In genomic region chr5:91311697-91312501, GRCh38 we compare ENCODE assay signal across 9 cellular contexts.
A peak's percentile ranks its signal among the peaks of the same experiment; 100 is the strongest.
DNase-seq lines count a peak whose midpoint lies in the region; ATAC-seq and TF ChIP-seq lines count a peak whose summit lies in the region.
"Had no signal": no experiment of that assay in that cellular context is flagged by ENCODE, and none has a peak within 500 bp of the region (broad histone marks: within the 10 kb centered on the region; RNA-seq: fewer than 3 reads in every experiment).

No MANE protein-coding gene starts in this region.

- BruUV-seq in PC-9 (replicated peaks; lab: Mats Ljungman, UMichigan) = TSS peak; percentile 44

- H4K20me1 ChIP-seq in PC-9 (ENCODE audit: insufficient read depth) = no peaks in the 10 kb centered on the region

- H3K4me3 ChIP-seq in AG09309 (ENCODE audit: control insufficient read depth, low read depth, low read length) = no peak overlapping the region
- H3K4me3 ChIP-seq in PC-9 = peak overlapping the region; percentile 82
- no peak overlapping the region for H3K4me3 ChIP-seq in fibroblast of pulmonary artery (replicated peaks; ENCODE audit: low read depth, low read length)
- no peak overlapping the region for H3K4me3 ChIP-seq in testis

- WGBS in testis, 2 donors = 50 to 55% methylated on average over 11 of the region's 11 CpGs

- ATAC-seq in GM18907 (IDR thresholded peaks at IDR 0.05; ENCODE audit: unreplicated experiment) (peak; percentile 97), HG03135 (IDR thresholded peaks at IDR 0.05; ENCODE audit: unreplicated experiment) (peak; percentile 87)

- H3K27me3 ChIP-seq in PC-9 (ENCODE audit: insufficient read depth, low read depth) (no peaks in the 10 kb centered on the region), testis (no peaks in the 10 kb centered on the region)

- H2AFZ ChIP-seq in PC-9 = no peak overlapping the region

- intact Hi-C loops in PC-9 (cut with micrococcal nuclease; ENCODE audit: unreplicated experiment) (loop anchor here (1.0 to 5.0 kb wide), 5 partner anchors 16 to 210 kb away; no protein-coding TSS in a partner anchor), testis (cut with DNase I; ENCODE audit: low total_unique reads) (no loop called here)

- POLR2A ChIA-PET in PC-9 (lab: Charles Lee; ENCODE audit: unreplicated experiment) = interaction anchor here (0.5 to 1.9 kb wide), 6 partner anchors 15 to 964 kb away, joined by 3 to 13 read pairs (median 5); partner anchors contain the start of gene ARRDC3

- DNase-seq in AG09309 (ENCODE audit: low read depth) (peak; percentile 99), PC-9 (peak; percentile 78 to 98), fibroblast of pulmonary artery (ENCODE audit: low read depth) (peak; percentile 99), non-pigmented ciliary epithelial cell (ENCODE audit: low read depth) (peak; percentile 96), testis (peak; percentile 61)
- peak; percentile 34 to 47 for DNase-seq in activated T-helper 1 cell treated with anti-CD3 and anti-CD28 coated beads, Interleukin-2, amount 50 U/mL, for 16 hours (ENCODE audit: low read depth in 1 of 2, low spot score in 1 of 2)

- H3K79me2 ChIP-seq in PC-9 (ENCODE audit: low read depth) = peaks cover 37% of the 10 kb centered on the region

- H3K36me3 ChIP-seq in PC-9 (ENCODE audit: low read depth) (peaks cover 38% of the 10 kb centered on the region), testis (ENCODE audit: low read depth, missing control alignments) (no peaks in the 10 kb centered on the region)

- TF ChIP-seq CTCF in AG09309 (IDR thresholded peaks at IDR 0.05; ENCODE audit: control insufficient read depth, insufficient read depth, low read depth, low read length, missing control alignments) = no peak
- TF ChIP-seq CTCF in PC-9 (conservative IDR thresholded peaks at IDR 0.05) = no peak; the same call in 1 of the 2 replicates
- no peak for TF ChIP-seq CTCF in fibroblast of pulmonary artery (IDR thresholded peaks at IDR 0.05; ENCODE audit: low read length, missing control alignments)
- no peak for TF ChIP-seq CTCF in testis (IDR thresholded peaks at IDR 0.05)

- CTCF ChIA-PET in PC-9 (lab: Charles Lee) = no interaction called here

- H3K9me2 ChIP-seq in PC-9 (ENCODE audit: insufficient read depth) = no peaks in the 10 kb centered on the region

- H3K4me1 ChIP-seq in PC-9 (replicated peaks; ENCODE audit: insufficient read depth) (peaks cover 38% of the 10 kb centered on the region), testis (peaks cover 16% of the 10 kb centered on the region)

- TF ChIP-seq POLR2A in testis (IDR thresholded peaks at IDR 0.05) = no peak

- H3F3A ChIP-seq in PC-9 (ENCODE audit: insufficient read depth, low read depth) = peaks cover 39% of the 10 kb centered on the region

- peak overlapping the region; percentile 91 for H3K4me2 ChIP-seq in PC-9

- no peaks in the 10 kb centered on the region for H3K9me3 ChIP-seq in PC-9 (ENCODE audit: insufficient read depth, low read depth)
- H3K9me3 ChIP-seq in testis = no peaks in the 10 kb centered on the region

- peak overlapping the region; percentile 99 for H3K27ac ChIP-seq in PC-9
- peak overlapping the region in 1 of 2 donors; percentile 37 for H3K27ac ChIP-seq in testis
- H3K27ac ChIP-seq: HL-60 had no signal

Comparison
In these comparisons a context has a peak if more than half of its experiments do, and no peak if none do; other contexts are left out.
1. DNase-seq: peak in every context shown above with its lines; median percentile 99 in AG09309; 99 in fibroblast of pulmonary artery; 96 in non-pigmented ciliary epithelial cell; 88 in PC-9; 61 in testis; 40 in activated T-helper 1 cell treated with anti-CD3 and anti-CD28 coated beads, Interleukin-2, amount 50 U/mL, for 16 hours.